8 cellular contexts compared by ENCODE assay signal in genomic region chr12:42144174-42144423, GRCh38. TPM values are rescaled to one million over a fixed set of nuclear protein-coding genes. Genes with fewer than 3 reads are reported as not detected.
DNase-seq lines count a peak whose midpoint lies in the region; ATAC-seq lines count a peak whose summit lies in the region.

No MANE protein-coding gene starts in this region.

- peaks cover 10% of the 10 kb centered on the region; the same call in 1 of the 2 replicates for H3K27me3 ChIP-seq in HUES6 (ENCODE audit: control insufficient read depth, insufficient read depth, low read length)
- H3K27me3 ChIP-seq in naive thymus-derived CD4-positive, alpha-beta T cell (ENCODE audit: control insufficient read depth in 2 of 2, insufficient read depth in 2 of 2, low read length in 2 of 2): no peaks in the 10 kb centered on the region

- peak overlapping the region; percentile 79 for H3K9ac ChIP-seq in HUES6 (ENCODE audit: low read length)

- H3K9me3 Mint-ChIP-seq in naive thymus-derived CD4-positive, alpha-beta T cell: peaks cover 0 to 3% (median 0%) of the 10 kb centered on the region in 11 donors

- H3K9me3 ChIP-seq in HUES6 (ENCODE audit: control insufficient read depth, insufficient read depth, low read depth, low read length): no peaks in the 10 kb centered on the region
- no peaks in the 10 kb centered on the region for H3K9me3 ChIP-seq in naive thymus-derived CD4-positive, alpha-beta T cell (ENCODE audit: control insufficient read depth in 2 of 3, low read length in 3 of 3)

- intact Hi-C loops in naive thymus-derived CD4-positive, alpha-beta T cell (cut with micrococcal nuclease): loop anchor here (1.0 to 10.0 kb wide), 9 partner anchors 17 to 1611 kb away; partner anchors contain the start of genes PPHLN1 (in 2 of the 2), YAF2 (in 2 of the 2), ZCRB1 (in 2 of the 2) and IRAK4 (in 1 of the 2)

- H3K4me3 Mint-ChIP-seq in naive thymus-derived CD4-positive, alpha-beta T cell: peak overlapping the region; percentile 89 to 98 (median 94)

- POLR2A ChIA-PET in naive thymus-derived CD4-positive, alpha-beta T cell (lab: Charles Lee): no interaction called here

- H3K27me3 Mint-ChIP-seq in naive thymus-derived CD4-positive, alpha-beta T cell: peaks cover 0 to 11% (median 0%) of the 10 kb centered on the region in 5 donors

- peaks cover 32 to 59% (median 50%) of the 10 kb centered on the region in 7 donors for H3K4me1 Mint-ChIP-seq in naive thymus-derived CD4-positive, alpha-beta T cell

- peaks cover 20% of the 10 kb centered on the region for H3K4me1 ChIP-seq in HUES6 (ENCODE audit: control insufficient read depth, insufficient read depth, low read length)
- H3K4me1 ChIP-seq in naive thymus-derived CD4-positive, alpha-beta T cell (ENCODE audit: control insufficient read depth in 2 of 2, insufficient read depth in 2 of 2, low read length in 2 of 2): peaks cover 7 to 11% of the 10 kb centered on the region in 2 donors

- CTCF ChIA-PET in naive thymus-derived CD4-positive, alpha-beta T cell (lab: Charles Lee): interaction anchor here (1.4 kb wide), 1 partner anchor 226 kb away, joined by 3 read pairs; no protein-coding TSS in a partner anchor

- H3K4me3 ChIP-seq in HUES6 (ENCODE audit: low read depth, low read length): peak overlapping the region; percentile 69
- H3K4me3 ChIP-seq in naive thymus-derived CD4-positive, alpha-beta T cell (ENCODE audit: low read length): peak overlapping the region; percentile 54

- H3K36me3 ChIP-seq in HUES6 (ENCODE audit: control insufficient read depth, insufficient read depth, low read length): no peaks in the 10 kb centered on the region
- H3K36me3 ChIP-seq in naive thymus-derived CD4-positive, alpha-beta T cell (ENCODE audit: control insufficient read depth in 2 of 3, insufficient read depth in 3 of 3, low read length in 3 of 3): peaks cover 0 to 5% (median 0%) of the 10 kb centered on the region in 3 experiments

- H3K36me3 Mint-ChIP-seq in naive thymus-derived CD4-positive, alpha-beta T cell: peaks cover 0 to 4% (median 0%) of the 10 kb centered on the region in 5 donors

- no peak for ATAC-seq in naive thymus-derived CD4-positive, alpha-beta T cell

- no peak overlapping the region for H3K27ac ChIP-seq in HUES6 (ENCODE audit: low read depth, low read length)
- peak overlapping the region; percentile 62 for H3K27ac ChIP-seq in naive thymus-derived CD4-positive, alpha-beta T cell (ENCODE audit: low read depth, low read length)

- H3K27ac Mint-ChIP-seq in naive thymus-derived CD4-positive, alpha-beta T cell: peak overlapping the region; percentile 70 to 95 (median 88)

- DNase-seq in NCI-H1092 treated with DMSO at 0.1 percent for 48 hours (lab: John Stamatoyannopoulos, UW) (peak; percentile 38), NCI-H1092 (lab: John Stamatoyannopoulos, UW) (no peak), NCI-H1694 (lab: John Stamatoyannopoulos, UW) (no peak), D341Med (ENCODE audit: low spot score) (no peak), germinal center (ENCODE audit: low spot score) (no peak)
- peak; percentile 1 for DNase-seq in central memory CD4-positive, alpha-beta T cell
- DNase-seq in naive thymus-derived CD4-positive, alpha-beta T cell: no peak

RNA-seq across cellular contexts. Expression of gene GXYLT1, which starts 0.6 kb away (rescaled TPM):
- total RNA-seq in naive thymus-derived CD4-positive, alpha-beta T cell: 1 to 10 TPM; 6.7 to 9.7 (median 7.2) TPM
- polyA plus RNA-seq in naive thymus-derived CD4-positive, alpha-beta T cell: 1 to 10 TPM; 2.6 to 2.7 TPM

Comparison
In these comparisons a context has a peak if more than half of its experiments do, and no peak if none do; other contexts are left out.
1. DNase-seq: peak in NCI-H1092 treated with DMSO at 0.1 percent for 48 hours (single experiment) and central memory CD4-positive, alpha-beta T cell (single experiment); none in NCI-H1092 (single experiment), naive thymus-derived CD4-positive, alpha-beta T cell (0 of 9), NCI-H1694 (single experiment), D341Med (single experiment) and germinal center (single experiment).